ENCODE assay signal across 10 cellular contexts in genomic region chr2:149562304-149562703, GRCh38.
A peak's percentile ranks its signal among the peaks of the same experiment; 100 is the strongest.
DNase-seq lines count a peak whose midpoint lies in the region; ATAC-seq lines count a peak whose summit lies in the region.
"Had no signal": no experiment of that assay in that cellular context is flagged by ENCODE, and none has a peak within 500 bp of the region (broad histone marks: within the 10 kb centered on the region; RNA-seq: fewer than 3 reads in every experiment).

No MANE protein-coding gene starts in this region.

- H3K4me3 Mint-ChIP-seq in activated T-cell treated with anti-CD3 and anti-CD28 coated beads, Interleukin-2, amount 50 U/mL, for 24 hours, result no peak overlapping the region
- H3K4me3 Mint-ChIP-seq: activated T-cell treated with anti-CD3 and anti-CD28 coated beads, Interleukin-2, amount 50 U/mL, for 72 hours had no signal

- DNase-seq in DMS79 treated with DMSO at 0.1 percent for 48 hours (lab: John Stamatoyannopoulos, UW) (peak; percentile 97), NCI-H1105 (lab: John Stamatoyannopoulos, UW) (peak; percentile 78), fibroblast of gingiva (ENCODE audit: low read depth) (peak; percentile 42), NCI-H526 (lab: John Stamatoyannopoulos, UW) (no peak), pons (ENCODE audit: low spot score) (no peak), substantia nigra (lab: John Stamatoyannopoulos, UW) (no peak)
- DNase-seq in activated T-cell treated with anti-CD3 and anti-CD28 coated beads, Interleukin-2, amount 50 U/mL, for 24 hours, result no peak
- DNase-seq: activated T-cell treated with anti-CD3 and anti-CD28 coated beads, Interleukin-2, amount 50 U/mL, for 72 hours; posterior cingulate gyrus had no signal

- H3K27ac Mint-ChIP-seq in activated T-cell treated with anti-CD3 and anti-CD28 coated beads, Interleukin-2, amount 50 U/mL, for 24 hours, result no peak overlapping the region
- H3K27ac Mint-ChIP-seq: activated T-cell treated with anti-CD3 and anti-CD28 coated beads, Interleukin-2, amount 50 U/mL, for 72 hours had no signal

- H3K36me3 Mint-ChIP-seq in activated T-cell treated with anti-CD3 and anti-CD28 coated beads, Interleukin-2, amount 50 U/mL, for 24 hours (ENCODE audit: low read depth), result peaks cover 20% of the 10 kb centered on the region

- no peaks in the 10 kb centered on the region for H3K27me3 Mint-ChIP-seq in activated T-cell treated with anti-CD3 and anti-CD28 coated beads, Interleukin-2, amount 50 U/mL, for 24 hours

- no peak overlapping the region for H3K27ac ChIP-seq in substantia nigra (ENCODE audit: low read depth, low read length, poor library complexity, severe bottlenecking)

- H3K4me1 Mint-ChIP-seq in activated T-cell treated with anti-CD3 and anti-CD28 coated beads, Interleukin-2, amount 50 U/mL, for 24 hours (ENCODE audit: low read depth), result peaks cover 1% of the 10 kb centered on the region

- peak; percentile 83 for ATAC-seq in GM21737 (IDR thresholded peaks at IDR 0.05; ENCODE audit: unreplicated experiment)
- ATAC-seq: activated T-cell treated with anti-CD3 and anti-CD28 coated beads, Interleukin-2, amount 50 U/mL, for 72 hours had no signal

- no peaks in the 10 kb centered on the region for H3K9me3 Mint-ChIP-seq in activated T-cell treated with anti-CD3 and anti-CD28 coated beads, Interleukin-2, amount 50 U/mL, for 24 hours
- H3K9me3 Mint-ChIP-seq: activated T-cell treated with anti-CD3 and anti-CD28 coated beads, Interleukin-2, amount 50 U/mL, for 72 hours had no signal

Comparison
In these comparisons a context has a peak if more than half of its experiments do, and no peak if none do; other contexts are left out.
1. DNase-seq: peak in DMS79 treated with DMSO at 0.1 percent for 48 hours (single experiment), NCI-H1105 (single experiment) and fibroblast of gingiva (single experiment); none in NCI-H526 (0 of 2), pons (single experiment), substantia nigra (0 of 49) and activated T-cell treated with anti-CD3 and anti-CD28 coated beads, Interleukin-2, amount 50 U/mL, for 24 hours (single experiment).